Comparison of ENCODE assay signal across 8 cellular contexts in genomic region chr19:8148410-8149231, GRCh38. TPM values are rescaled to one million over a fixed set of nuclear protein-coding genes. Genes with fewer than 3 reads are reported as not detected.
A peak's percentile ranks its signal among the peaks of the same experiment; 100 is the strongest.
DNase-seq lines count a peak whose midpoint lies in the region; ATAC-seq, FAIRE-seq and TF ChIP-seq lines count a peak whose summit lies in the region.

No MANE protein-coding gene starts in this region.

- H3K79me2 ChIP-seq in astrocyte (ENCODE audit: insufficient read depth, low read length) = no peaks in the 10 kb centered on the region

- peak overlapping the region; percentile 66 for H3K4me3 Mint-ChIP-seq in CD8-positive, alpha-beta T cell
- peak overlapping the region; percentile 41 for H3K4me3 Mint-ChIP-seq in astrocyte (ENCODE audit: unreplicated experiment)

- intact Hi-C loops in CD8-positive, alpha-beta T cell (cut with DNase I, micrococcal nuclease) = no loop called here
- intact Hi-C loops in mucosa of descending colon (cut with DNase I, micrococcal nuclease) = no loop called here

- no peak overlapping the region for H3K27ac ChIP-seq in CD8-positive, alpha-beta T cell (ENCODE audit: low read depth, low read length)
- H3K27ac ChIP-seq in astrocyte (ENCODE audit: low read depth, low read length) = no peak overlapping the region

- no peak for TF ChIP-seq CTCF in CD8-positive, alpha-beta T cell (IDR thresholded peaks at IDR 0.05)
- no peak for TF ChIP-seq CTCF in astrocyte (IDR thresholded peaks at IDR 0.05; ENCODE audit: insufficient read depth, low read depth, low read length)
- TF ChIP-seq CTCF in mucosa of descending colon (IDR thresholded peaks at IDR 0.05) = no peak

- H3K4me2 ChIP-seq in astrocyte (ENCODE audit: low read length) = no peak overlapping the region

- H3K36me3 Mint-ChIP-seq in CD8-positive, alpha-beta T cell = no peaks in the 10 kb centered on the region
- H3K36me3 Mint-ChIP-seq in astrocyte (ENCODE audit: low read depth, unreplicated experiment) = no peaks in the 10 kb centered on the region

- H3K4me1 ChIP-seq in CD8-positive, alpha-beta T cell (ENCODE audit: insufficient read depth, low read length) = peaks cover 8% of the 10 kb centered on the region
- H3K4me1 ChIP-seq in astrocyte (ENCODE audit: insufficient read depth, low read length) (no peaks in the 10 kb centered on the region), mucosa of descending colon (ENCODE audit: low read depth) (peaks cover 7% of the 10 kb centered on the region)

- no peak for DNase-seq in CD8-positive, alpha-beta T cell
- DNase-seq in HEK293T (ENCODE audit: extremely low spot score) (peak; percentile 50), astrocyte (ENCODE audit: low read depth) (no peak), mucosa of descending colon (peak in 1 of 3 donors; percentile 9), GDM1 (lab: John Stamatoyannopoulos, UW) (no peak), cortex of kidney (lab: John Stamatoyannopoulos, UW) (no peak)

- no peak for FAIRE-seq in astrocyte (lab: Jason Lieb, UNC)

- no peaks in the 10 kb centered on the region for H3K9me3 ChIP-seq in CD8-positive, alpha-beta T cell (ENCODE audit: low read length)
- no peaks in the 10 kb centered on the region for H3K9me3 ChIP-seq in astrocyte (ENCODE audit: insufficient read depth, low read depth, low read length)
- H3K9me3 ChIP-seq in mucosa of descending colon = no peaks in the 10 kb centered on the region

- H3K4me1 Mint-ChIP-seq in CD8-positive, alpha-beta T cell (ENCODE audit: low read depth) = peaks cover 8% of the 10 kb centered on the region
- no peaks in the 10 kb centered on the region for H3K4me1 Mint-ChIP-seq in astrocyte (ENCODE audit: low read depth, unreplicated experiment)

- peaks cover 16% of the 10 kb centered on the region for H3K27me3 ChIP-seq in CD8-positive, alpha-beta T cell (ENCODE audit: insufficient read depth, low read length)
- peaks cover 30% of the 10 kb centered on the region for H3K27me3 ChIP-seq in astrocyte (ENCODE audit: insufficient read depth, low read length)

- H2AFZ ChIP-seq in astrocyte (ENCODE audit: low read depth, low read length) = no peak overlapping the region

- no peak for ATAC-seq in CD8-positive, alpha-beta T cell
- ATAC-seq in mucosa of descending colon = peak; percentile 26
- ATAC-seq in GM18520 (IDR thresholded peaks at IDR 0.05; ENCODE audit: unreplicated experiment) = no peak
- no peak for ATAC-seq in HG03378 (IDR thresholded peaks at IDR 0.05; ENCODE audit: unreplicated experiment)

- H3K4me3 ChIP-seq in CD8-positive, alpha-beta T cell (ENCODE audit: low read depth, low read length) = no peak overlapping the region
- H3K4me3 ChIP-seq in astrocyte (ENCODE audit: insufficient read depth, low read depth, low read length) (no peak overlapping the region), mucosa of descending colon (no peak overlapping the region)

- no peak overlapping the region for H3K27ac Mint-ChIP-seq in CD8-positive, alpha-beta T cell
- H3K27ac Mint-ChIP-seq in astrocyte (ENCODE audit: unreplicated experiment) = peak overlapping the region; percentile 12

- no peaks in the 10 kb centered on the region for H3K36me3 ChIP-seq in CD8-positive, alpha-beta T cell (ENCODE audit: insufficient read depth, low read length)
- H3K36me3 ChIP-seq in astrocyte (ENCODE audit: insufficient read depth, low read length) = no peaks in the 10 kb centered on the region
- no peaks in the 10 kb centered on the region for H3K36me3 ChIP-seq in mucosa of descending colon (ENCODE audit: low read depth)

- POLR2A ChIA-PET in CD8-positive, alpha-beta T cell (lab: Charles Lee) = no interaction called here
- POLR2A ChIA-PET in HEK293T (lab: Yijun Ruan, JAX) = no interaction called here

- no peaks in the 10 kb centered on the region for H3K9me3 Mint-ChIP-seq in CD8-positive, alpha-beta T cell
- H3K9me3 Mint-ChIP-seq in astrocyte (ENCODE audit: unreplicated experiment) = no peaks in the 10 kb centered on the region

- peaks cover 48% of the 10 kb centered on the region for H3K27me3 Mint-ChIP-seq in CD8-positive, alpha-beta T cell (ENCODE audit: low read depth)
- H3K27me3 Mint-ChIP-seq in astrocyte (ENCODE audit: low read depth, unreplicated experiment) = peaks cover 53% of the 10 kb centered on the region

- H3K9ac ChIP-seq in astrocyte (ENCODE audit: low read length) = no peak overlapping the region

- H4K20me1 ChIP-seq in astrocyte (ENCODE audit: insufficient read depth, low read length) = no peaks in the 10 kb centered on the region

- CTCF ChIA-PET in CD8-positive, alpha-beta T cell (lab: Charles Lee) = no interaction called here
- CTCF ChIA-PET in HEK293T (lab: Yijun Ruan, JAX) = no interaction called here

TF ChIP-seq in HEK293T, 16 proteins besides CTCF, POLR2A, EP300 and RAD21:
- TF ChIP-seq L3MBTL2 (conservative IDR thresholded peaks at IDR 0.05) (no peak), BHLHE40 (IDR thresholded peaks at IDR 0.05; ENCODE audit: borderline replicate concordance) (no peak), FOXM1 (IDR thresholded peaks at IDR 0.05; ENCODE audit: borderline replicate concordance) (no peak), CTBP1 (IDR thresholded peaks at IDR 0.05; ENCODE audit: borderline replicate concordance) (no peak)

RNA-seq across cellular contexts. Expression of gene FBN3, which starts 0.8 kb away (rescaled TPM):
- total RNA-seq in CD8-positive, alpha-beta T cell = under 1 TPM; 0.03 to 0.06 TPM
- total RNA-seq in astrocyte (0.53 and 1.00 TPM in 2 replicates), mucosa of descending colon (under 1 TPM in 1 of 3 donors, not detected in 2; 0.35 TPM)
